Comparison of ENCODE assay signal across 12 cellular contexts in genomic region chr2:48510329-48510728, GRCh38. TPM values are rescaled to one million over a fixed set of nuclear protein-coding genes. Genes with fewer than 3 reads are reported as not detected.
DNase-seq lines count a peak whose midpoint lies in the region; ATAC-seq, FAIRE-seq and TF ChIP-seq lines count a peak whose summit lies in the region.
"Had no signal": no experiment of that assay in that cellular context is flagged by ENCODE, and none has a peak within 500 bp of the region (broad histone marks: within the 10 kb centered on the region; RNA-seq: fewer than 3 reads in every experiment).

No MANE protein-coding gene starts in this region.

- POLR2A ChIA-PET in GM12878 (lab: Charles Lee): no interaction called here

- H3K9ac ChIP-seq in GM12878 (ENCODE audit: control insufficient read depth, insufficient read depth, low read length): no peak overlapping the region

- no peak for TF ChIP-seq EP300 in GM12878 (IDR thresholded peaks at IDR 0.05; ENCODE audit: borderline replicate concordance in 1 of 2, control insufficient read depth in 1 of 2, low read depth in 2 of 2, low read length in 2 of 2)

- H3K27me3 ChIP-seq in GM12878 (replicated peaks in 1 of 2; ENCODE audit: control insufficient read depth in 2 of 2, insufficient read depth in 2 of 2, low read length in 1 of 2) (no peaks in the 10 kb centered on the region), left lung (no peaks in the 10 kb centered on the region), vagina (no peaks in the 10 kb centered on the region)

- RAD21 ChIA-PET in GM12878 (lab: Charles Lee; ENCODE audit: unreplicated experiment): no interaction called here

- H3K79me2 ChIP-seq in GM12878 (ENCODE audit: control insufficient read depth, insufficient read depth, low read length): no peaks in the 10 kb centered on the region

- H3K4me1 ChIP-seq in GM12878 (ENCODE audit: control insufficient read depth, insufficient read depth, low read length) (no peaks in the 10 kb centered on the region), left lung (peaks cover 9 to 31% of the 10 kb centered on the region in 2 donors), vagina (peaks cover 20% of the 10 kb centered on the region)

- H3K27ac Mint-ChIP-seq in activated naive CD4-positive, alpha-beta T cell treated with anti-CD3 and anti-CD28 coated beads, Interleukin-2, amount 50 U/mL, for 72 hours: peak overlapping the region; percentile 5 to 46
- H3K27ac Mint-ChIP-seq: activated CD8-positive, alpha-beta T cell treated with anti-CD3 and anti-CD28 coated beads for 36 hours; B cell had no signal

- no peak overlapping the region for H3K4me2 ChIP-seq in GM12878 (ENCODE audit: control insufficient read depth, insufficient read depth)

- H3K27ac ChIP-seq in GM12878 (ENCODE audit: control insufficient read depth, insufficient read depth) (no peak overlapping the region), left lung (peak overlapping the region; percentile 71 to 73), vagina (peak overlapping the region; percentile 65)

- no TSS peak for BruUV-seq in GM12878 (replicated peaks; lab: Mats Ljungman, UMichigan)

- no peaks in the 10 kb centered on the region for H4K20me1 ChIP-seq in GM12878 (ENCODE audit: control insufficient read depth, insufficient read depth)

- FAIRE-seq in GM12878 (lab: Jason Lieb, UNC): no peak
- FAIRE-seq: colon had no signal

- TF ChIP-seq RAD21 in GM12878 (IDR thresholded peaks at IDR 0.05; ENCODE audit: insufficient read depth, low read depth, low read length): no peak

- no peak for ATAC-seq in activated naive CD4-positive, alpha-beta T cell treated with anti-CD3 and anti-CD28 coated beads, Interleukin-2, amount 50 U/mL, for 72 hours
- ATAC-seq in GM12878 (no peak), left lung (no peak), HG03342 (IDR thresholded peaks at IDR 0.05; ENCODE audit: unreplicated experiment) (no peak), HG03159 (IDR thresholded peaks at IDR 0.05; ENCODE audit: unreplicated experiment) (no peak)
- ATAC-seq: activated CD8-positive, alpha-beta T cell treated with anti-CD3 and anti-CD28 coated beads for 36 hours had no signal

- H3K36me3 ChIP-seq in GM12878 (ENCODE audit: control insufficient read depth in 2 of 2, insufficient read depth in 2 of 2, low read length in 1 of 2) (peaks cover 3 to 27% of the 10 kb centered on the region in 2 experiments), left lung (peaks cover 0 to 79% of the 10 kb centered on the region in 2 donors), vagina (peaks cover 0 to 36% of the 10 kb centered on the region in 2 donors)

- H3K9me3 ChIP-seq in GM12878 (replicated peaks; ENCODE audit: control insufficient read depth, insufficient read depth, low read length) (no peaks in the 10 kb centered on the region), left lung (no peaks in the 10 kb centered on the region), vagina (no peaks in the 10 kb centered on the region)

- SMC1A ChIA-PET in GM12878 (lab: Charles Lee; ENCODE audit: uncharacterized antibody, unreplicated experiment): no interaction called here

- intact Hi-C loops in GM12878 (cut with micrococcal nuclease; ENCODE audit: unreplicated experiment) (no loop called here), left lung (cut with DNase I) (no loop called here), vagina (cut with DNase I) (no loop called here)

- CTCF ChIA-PET in GM12878 (lab: Yijun Ruan, JAX): interaction anchor here (0.6 kb wide), 1 partner anchor 14 kb away, joined by 3 read pairs; no protein-coding TSS in a partner anchor

- WGBS in GM12878 (ENCODE audit: insufficient coverage, insufficient replicate concordance, low lambda C conversion rate, missing lambda C conversion rate): 98% methylated on average over 3 of the region's 3 CpGs

- DNase-seq in activated naive CD4-positive, alpha-beta T cell treated with anti-CD3 and anti-CD28 coated beads, Interleukin-2, amount 50 U/mL, for 72 hours (ENCODE audit: low spot score in 2 of 2): no peak
- DNase-seq in activated naive CD4-positive, alpha-beta T cell treated with Interleukin-2 at 50 U/mL for 16 hours: no peak
- no peak for DNase-seq in GM12878 (ENCODE audit: low read depth, low spot score)
- DNase-seq in left lung: no peak
- DNase-seq in vagina (ENCODE audit: extremely low spot score in 2 of 2): no peak
- DNase-seq in stimulated activated CD4-positive, alpha-beta T cell treated with anti-CD3 and anti-CD28 coated beads, Interleukin-4, amount 100 ng/mL, for 4 hours: no peak
- DNase-seq: activated CD8-positive, alpha-beta T cell treated with anti-CD3 and anti-CD28 coated beads for 36 hours; NCI-H1105 had no signal

- no peaks in the 10 kb centered on the region for H3K9me3 Mint-ChIP-seq in activated naive CD4-positive, alpha-beta T cell treated with anti-CD3 and anti-CD28 coated beads, Interleukin-2, amount 50 U/mL, for 72 hours
- H3K9me3 Mint-ChIP-seq: activated CD8-positive, alpha-beta T cell treated with anti-CD3 and anti-CD28 coated beads for 36 hours had no signal

- H2AFZ ChIP-seq in GM12878 (ENCODE audit: control insufficient read depth, low read depth, low read length): no peak overlapping the region

- H3K4me3 ChIP-seq in GM12878 (no peak overlapping the region), left lung (no peak overlapping the region), vagina (no peak overlapping the region)

- TF ChIP-seq CTCF in GM12878 (IDR thresholded peaks at IDR 0.05 in 2 of 3, conservative IDR thresholded peaks at IDR 0.05 in 1 of 3; ENCODE audit: control insufficient read depth in 2 of 3, extremely low read depth in 1 of 3, insufficient read depth in 1 of 3, low read depth in 3 of 3, low read length in 3 of 3) (no peak), left lung (IDR thresholded peaks at IDR 0.05) (no peak), vagina (IDR thresholded peaks at IDR 0.05) (no peak)

- no peak for TF ChIP-seq POLR2A in GM12878 (IDR thresholded peaks at IDR 0.05; ENCODE audit: low read depth, low read length)
- no peak for TF ChIP-seq POLR2A in vagina (IDR thresholded peaks at IDR 0.05)

- in situ Hi-C loops in GM12878 (cut with MboI): no loop called here

- peaks cover 11 to 19% of the 10 kb centered on the region in 2 donors for H3K36me3 Mint-ChIP-seq in activated naive CD4-positive, alpha-beta T cell treated with anti-CD3 and anti-CD28 coated beads, Interleukin-2, amount 50 U/mL, for 72 hours

TF ChIP-seq in GM12878, 131 proteins besides CTCF, POLR2A, EP300 and RAD21:
- TF ChIP-seq TCF3 (IDR thresholded peaks at IDR 0.05; ENCODE audit: borderline replicate concordance, insufficient read depth, low read depth, low read length) (no peak), BMI1 (IDR thresholded peaks at IDR 0.05; ENCODE audit: borderline replicate concordance) (no peak), ZNF217 (IDR thresholded peaks at IDR 0.05) (no peak), PML (IDR thresholded peaks at IDR 0.05; ENCODE audit: low read length) (no peak), ZNF592 (IDR thresholded peaks at IDR 0.05) (no peak), SPI1 (IDR thresholded peaks at IDR 0.05; ENCODE audit: borderline replicate concordance, insufficient read depth, low read depth, low read length) (0 out of 2 replicates have a peak, but pooled peaks have one; percentile 11)

RNA-seq across cellular contexts. Expression of gene STON1, which starts 19.6 kb away (rescaled TPM):
- 1 to 10 TPM in 1 of 2 donors, under 1 TPM in 1; 0.27 to 2.4 TPM for total RNA-seq in activated naive CD4-positive, alpha-beta T cell treated with anti-CD3 and anti-CD28 coated beads, Interleukin-2, amount 50 U/mL, for 72 hours
- 1.2 TPM in 2 replicates for total RNA-seq in GM12878 (2013; cell fraction: nucleolus; rRNA removed)
- total RNA-seq in GM12878 (2014; rRNA removed) (0.11 and 0.27 TPM in 2 replicates), GM12878 (2014; rRNA removed; fragmentation: Illumina TruSeq; extraction: Trizol) (0.18 and 0.23 TPM in 2 replicates), GM12878 (2021) (0.82 and 0.90 TPM in 2 replicates), left lung (10 to 100 TPM; 12.4 to 17.6 TPM), vagina (48.1 TPM)
- polyA plus RNA-seq in GM12878 (2011; ENCODE audit: low read depth): 0.42 TPM
- polyA plus RNA-seq in GM12878 (2011; rRNA removed) (0.26 and 0.29 TPM in 2 replicates), GM12878 (2014; fragmentation: Illumina TruSeq; extraction: Trizol) (0.08 and 0.32 TPM in 2 replicates), GM12878 (2014; fragmentation: Nextera tagmentation; extraction: Ambion mirVana) (under 1 TPM in 1 of 2 experiments, not detected in 1; 0.11 TPM), GM12878 (2014; rRNA removed) (0.51 and 0.91 TPM in 2 replicates), GM12878 (2016; fragmentation: Nextera tagmentation; extraction: Ambion mirVana) (under 1 TPM in 1 of 2 experiments, not detected in 1; 0.12 TPM)
- polyA plus RNA-seq in GM12878 (2011; cell fraction: cytosol; rRNA removed): 0.04 and 0.18 TPM in 2 replicates
- 0.87 and 0.94 TPM in 2 replicates for polyA plus RNA-seq in GM12878 (2011; cell fraction: nucleus; rRNA removed)
- 0.36 and 0.62 TPM in 2 replicates for polyA plus RNA-seq in GM12878 (2012)
- polyA minus RNA-seq in GM12878 (2011; rRNA and poly(A)+ RNA removed): 0.07 and 0.26 TPM in 2 replicates
- polyA minus RNA-seq in GM12878 (2011; cell fraction: cytosol; rRNA and poly(A)+ RNA removed): not detected in 2 replicates
- 0.12 and 0.38 TPM in 2 replicates for polyA minus RNA-seq in GM12878 (2011; cell fraction: nucleus; rRNA and poly(A)+ RNA removed)
